In the genomic region with DNA sequence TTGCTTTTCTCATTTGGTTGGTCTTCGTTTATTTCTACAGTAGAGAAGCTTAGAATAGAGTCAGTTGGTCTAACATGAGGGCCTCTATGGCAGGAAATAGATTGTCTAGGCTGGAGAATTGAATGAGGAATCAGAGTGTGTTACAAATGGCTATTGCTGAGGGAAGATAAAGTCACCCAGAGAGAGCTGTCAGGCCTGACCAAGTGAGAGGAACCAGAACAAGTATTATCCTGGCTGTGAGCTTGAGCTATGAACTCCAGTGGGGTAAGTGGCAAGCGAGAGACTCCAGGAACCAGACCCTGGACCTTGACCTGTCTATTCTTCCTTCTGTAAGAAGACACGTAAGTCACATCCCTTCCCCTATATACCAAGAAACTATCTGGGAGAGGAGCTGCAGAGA, we compare ENCODE assay signal across 27 cellular contexts.
"Had no signal": no experiment of that assay in that cellular context is flagged by ENCODE, and none has a peak within 500 bp of the region (broad histone marks: within the 10 kb centered on the region; RNA-seq: fewer than 3 reads in every experiment).

No MANE protein-coding gene starts in this region.

- FAIRE-seq: islet of Langerhans had no signal

- H3K36me3 Mint-ChIP-seq: neural progenitor cell had no signal

- H3K4me3 Mint-ChIP-seq: dendritic cell treated with granulocyte-macrophage colony-stimulating factor and Interleukin-4, amounts not matched to agents 40 ng/mL and 50 ng/mL, for 4 days; endodermal cell; naive thymus-derived CD4-positive, alpha-beta T cell; nephron; neural progenitor cell had no signal

- H2AFZ ChIP-seq: neural progenitor cell, parathyroid adenoma had no signal

- H3K4me1 ChIP-seq: colonic mucosa, neural progenitor cell, parathyroid adenoma, spleen, stomach, thyroid gland had no signal

- H3K4me2 ChIP-seq: neural progenitor cell had no signal

- H3K27ac ChIP-seq: colonic mucosa, epithelial cell of prostate, gastrocnemius medialis, neural progenitor cell, parathyroid adenoma, sigmoid colon, spleen, stomach, thyroid gland had no signal

- H3K27ac Mint-ChIP-seq: dendritic cell treated with granulocyte-macrophage colony-stimulating factor and Interleukin-4, amounts not matched to agents 40 ng/mL and 50 ng/mL, for 4 days; endodermal cell; nephron; neural progenitor cell; progenitor cell of endocrine pancreas had no signal

- H3K4me3 ChIP-seq: colonic mucosa, gastrocnemius medialis, lung, neural progenitor cell, sigmoid colon, spleen, stomach, thyroid gland had no signal

- H3K9me3 ChIP-seq: colonic mucosa, gastrocnemius medialis, sigmoid colon, thyroid gland had no signal

- ATAC-seq: esophagus mucosa; gastrocnemius medialis; left colon; naive thymus-derived CD4-positive, alpha-beta T cell had no signal

- DNase-seq: colonic mucosa; effector CD8-positive, alpha-beta T cell; endodermal cell; foreskin fibroblast; gastrocnemius medialis; head of caudate nucleus; hippocampal formation; left colon; mesendoderm; midbrain; naive thymus-derived CD4-positive, alpha-beta T cell; sigmoid colon; spleen; stimulated activated CD4-positive, alpha-beta T cell treated with anti-CD3 and anti-CD28 coated beads, Interleukin-4, amount 100 ng/mL, for 4 hours; stimulated activated naive CD4-positive, alpha-beta T cell treated with Interleukin-2 at 50 U/mL for 16 hours; stomach; trophoblast cell had no signal

- H3K27me3 ChIP-seq: colonic mucosa, gastrocnemius medialis, neural progenitor cell, sigmoid colon, spleen, stomach, thyroid gland had no signal

- H3K4me1 Mint-ChIP-seq: endodermal cell had no signal

- H3K9ac ChIP-seq: neural progenitor cell, parathyroid adenoma had no signal

- H3K27me3 Mint-ChIP-seq: naive thymus-derived CD4-positive, alpha-beta T cell; progenitor cell of endocrine pancreas had no signal

- H3K79me2 ChIP-seq: parathyroid adenoma had no signal

- H3K36me3 ChIP-seq: colonic mucosa, gastrocnemius medialis, neural progenitor cell, sigmoid colon, spleen, stomach, thyroid gland had no signal
